In genomic region chr19:22617181-22617580, GRCh38 we compare ENCODE assay signal across 7 cellular contexts. TPM values are rescaled to one million over a fixed set of nuclear protein-coding genes. Genes with fewer than 3 reads are reported as not detected.
DNase-seq lines count a peak whose midpoint lies in the region; FAIRE-seq and TF ChIP-seq lines count a peak whose summit lies in the region.
"Not testable (repeated sequence)": the region's sequence is repeated elsewhere in the genome, so short reads cannot be mapped to it uniquely, and the experiment has no call there.
"Had no signal": no experiment of that assay in that cellular context is flagged by ENCODE, and none has a peak within 500 bp of the region (broad histone marks: within the 10 kb centered on the region; RNA-seq: fewer than 3 reads in every experiment).

No MANE protein-coding gene starts in this region.

- peaks cover 37% of the 10 kb centered on the region for H3K9me3 Mint-ChIP-seq in osteocyte (ENCODE audit: unreplicated experiment)

- TF ChIP-seq POLR2A in tibial nerve (IDR thresholded peaks at IDR 0.05), result not testable (repeated sequence)

- intact Hi-C loops in posterior vena cava (cut with DNase I), result not testable (repeated sequence)

- not testable (repeated sequence) for H3K27ac Mint-ChIP-seq in osteocyte (ENCODE audit: unreplicated experiment)

- WGBS in tibial nerve, 2 donors, result 90 to 95% methylated on average over 5 to 7 of the region's 7 CpGs

- not testable (repeated sequence) for DNase-seq in bronchial epithelial cell (ENCODE audit: low read depth); tibial nerve (ENCODE audit: low spot score in 2 of 2)
- DNase-seq in osteocyte (ENCODE audit: extremely low spot score, unreplicated experiment) (peak; percentile 68), posterior vena cava (ENCODE audit: low spot score) (peak; percentile 55), ureter (ENCODE audit: low spot score) (peak; percentile 12)

- not testable (repeated sequence) for TF ChIP-seq CTCF in bronchial epithelial cell (IDR thresholded peaks at IDR 0.05; ENCODE audit: insufficient read depth, low read length, severe bottlenecking); osteocyte (IDR thresholded peaks at IDR 0.05); tibial nerve (IDR thresholded peaks at IDR 0.05)

- H3K27ac ChIP-seq in tibial nerve, result peak overlapping the region in 3 of 4 donors; percentile 62 to 85 (median 67)

- not testable (repeated sequence) for H3K4me3 ChIP-seq in bronchial epithelial cell (ENCODE audit: low read depth, low read length); tibial nerve

- H3K4me1 ChIP-seq in tibial nerve, result peaks cover 0 to 28% (median 0%) of the 10 kb centered on the region in 4 donors

- H3K4me1 Mint-ChIP-seq in osteocyte (ENCODE audit: unreplicated experiment), result not testable (repeated sequence)

- H3K36me3 Mint-ChIP-seq in osteocyte (ENCODE audit: unreplicated experiment), result not testable (repeated sequence)

- H3K36me3 ChIP-seq in bronchial epithelial cell (ENCODE audit: control insufficient read depth, insufficient read depth, low read length); tibial nerve: not testable (repeated sequence)

- H3K27me3 ChIP-seq in bronchial epithelial cell (ENCODE audit: control insufficient read depth, insufficient read depth, low read length); tibial nerve: not testable (repeated sequence)

- not testable (repeated sequence) for H3K27me3 Mint-ChIP-seq in osteocyte (ENCODE audit: unreplicated experiment)

- not testable (repeated sequence) for TF ChIP-seq EP300 in tibial nerve (IDR thresholded peaks at IDR 0.05)

- peaks cover 0 to 32% (median 0%) of the 10 kb centered on the region in 4 donors for H3K9me3 ChIP-seq in tibial nerve

- H3K4me3 Mint-ChIP-seq in osteocyte (ENCODE audit: unreplicated experiment), result not testable (repeated sequence)

- FAIRE-seq in bronchial epithelial cell (lab: Jason Lieb, UNC), result peak; percentile 52

RNA-seq across cellular contexts. Expression of gene ZNF492, which starts 16.9 kb away (rescaled TPM):
- total RNA-seq in bronchial epithelial cell (0.13 and 0.26 TPM in 2 replicates), osteocyte (not detected in 2 replicates), posterior vena cava (under 1 TPM; 0.23 to 0.33 TPM), tibial nerve (under 1 TPM; under 0.01 to 0.78 (median 0.32) TPM), ureter (0.16 TPM)
- total RNA-seq: Caco-2, Calu3 had no signal
